Comparison of ENCODE assay signal across 1 cellular context in the genomic region with DNA sequence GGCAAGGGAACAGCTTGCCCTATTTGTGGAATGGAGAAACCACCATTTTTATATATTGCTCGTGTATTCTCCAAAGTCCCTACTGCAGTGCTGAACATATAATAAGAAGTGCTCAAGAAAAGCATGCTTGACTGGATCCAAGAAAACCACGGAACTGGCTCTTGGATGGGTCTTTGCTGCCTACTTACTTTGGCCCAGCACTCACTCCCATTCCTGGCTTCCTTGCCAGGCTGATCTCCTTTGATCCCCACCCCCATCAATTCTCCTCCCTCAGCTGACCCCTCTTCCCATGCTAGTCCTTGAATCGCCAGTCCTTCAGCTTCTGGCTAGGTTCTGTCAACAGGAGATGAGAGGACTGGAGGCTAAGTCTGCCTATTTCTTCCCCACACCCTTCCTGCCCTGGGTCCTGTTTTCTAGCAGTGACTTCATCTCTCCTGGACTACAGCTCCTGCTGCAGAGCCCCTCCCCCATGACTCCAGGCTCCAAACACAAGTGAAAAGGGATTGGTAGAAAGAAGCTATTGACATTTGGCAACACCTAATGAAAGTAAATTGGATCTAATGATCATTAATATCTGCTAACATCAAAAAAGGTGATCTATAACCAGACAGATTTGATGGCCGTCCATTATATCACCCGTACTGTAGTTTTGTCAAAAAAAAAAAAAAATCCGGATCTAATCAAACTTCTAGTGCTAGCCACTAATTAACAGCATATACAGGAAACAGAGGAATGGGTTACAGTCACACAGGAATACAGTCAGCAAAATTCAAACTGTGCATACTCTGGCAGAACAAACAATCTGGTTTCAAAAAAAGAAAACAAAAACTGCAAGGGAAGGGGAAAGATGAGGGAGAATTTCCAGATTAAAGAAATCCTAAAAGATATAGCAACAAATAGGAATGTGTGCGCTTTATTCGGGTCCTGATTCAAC.
TF ChIP-seq lines count a peak whose summit lies in the region.

No MANE protein-coding gene starts in this region.

TF ChIP-seq in endothelial cell of umbilical vein, 7 proteins besides CTCF, POLR2A, EP300 and RAD21:
- TF ChIP-seq MAX (IDR thresholded peaks at IDR 0.05; ENCODE audit: insufficient read depth, insufficient read length) (no peak), POLR2AphosphoS5 (IDR thresholded peaks at IDR 0.05; ENCODE audit: insufficient read depth, low read depth, low read length) (no peak), MYC (IDR thresholded peaks at IDR 0.05; ENCODE audit: low read depth, low read length) (no peak), FOS (IDR thresholded peaks at IDR 0.05; ENCODE audit: borderline replicate concordance, insufficient read depth, low read length) (no peak), GATA2 (IDR thresholded peaks at IDR 0.05; ENCODE audit: insufficient read depth, insufficient read length, low read depth, low read length) (no peak), EZH2 (IDR thresholded peaks at IDR 0.05; ENCODE audit: borderline replicate concordance, low read depth, low read length, severe bottlenecking) (no peak), JUN (IDR thresholded peaks at IDR 0.05; ENCODE audit: borderline replicate concordance, insufficient read depth, insufficient read length, low read depth) (no peak)
